Comparison of ENCODE assay signal across 22 cellular contexts in genomic region chr1:77958391-77958790, GRCh38. TPM values are rescaled to one million over a fixed set of nuclear protein-coding genes. Genes with fewer than 3 reads are reported as not detected.
DNase-seq lines count a peak whose midpoint lies in the region; ATAC-seq and TF ChIP-seq lines count a peak whose summit lies in the region.
"Had no signal": no experiment of that assay in that cellular context is flagged by ENCODE, and none has a peak within 500 bp of the region (broad histone marks: within the 10 kb centered on the region; RNA-seq: fewer than 3 reads in every experiment).

No MANE protein-coding gene starts in this region.

- DNase-seq in natural killer cell (no peak), fibroblast of peridontal ligament (ENCODE audit: extremely low read depth) (peak; percentile 81), NCI-H1694 (lab: John Stamatoyannopoulos, UW) (no peak), SJCRH30 (no peak), tibial nerve (ENCODE audit: low spot score in 2 of 2) (no peak)
- DNase-seq in natural killer cell treated with Interleukin-12 subunit alpha and Interleukin-12 subunit beta and Interleukin-15 and Interleukin-18, amount 100 ng/mL, for 72 hours (ENCODE audit: low spot score): no peak
- no peak for DNase-seq in activated T-helper 1 cell treated with anti-CD3 and anti-CD28 coated beads, Interleukin-12 subunit alpha, Interleukin-12 subunit beta, Interleukin-2, Interleukin-4 antibody, amounts not matched to agents 30 ng/mL and 10 ng/mL and 1 ng/mL, durations not matched to agents 14 hours and 24 hours and 36 hours (ENCODE audit: low spot score)
- DNase-seq: activated CD4-positive, alpha-beta T cell treated with anti-CD3 and anti-CD28 coated beads, Interleukin-2, amount 50 U/mL, for 48 hours; activated naive CD8-positive, alpha-beta T cell treated with anti-CD3 and anti-CD28 coated beads, Interleukin-2, amount 10 ng/mL, durations not matched to agents 7 days and 5 days; activated T-cell treated with anti-CD3 and anti-CD28 coated beads for 4 hours; H7; immature natural killer cell; Kasumi-1; mesenchymal stem cell; NCI-H187 treated with DMSO at 0.1 percent for 48 hours; NCI-H748 treated with DMSO at 0.1 percent for 48 hours; nucleus accumbens; uterus had no signal

- peaks cover 25 to 40% of the 10 kb centered on the region in 2 donors for H3K4me1 Mint-ChIP-seq in natural killer cell
- H3K4me1 Mint-ChIP-seq in natural killer cell treated with Interleukin-12 subunit alpha and Interleukin-12 subunit beta and Interleukin-15 and Interleukin-18, amount 100 ng/mL, for 72 hours (ENCODE audit: low read depth in 2 of 2): peaks cover 27 to 28% of the 10 kb centered on the region in 2 donors
- H3K4me1 Mint-ChIP-seq in activated T-helper 1 cell treated with anti-CD3 and anti-CD28 coated beads, Interleukin-12 subunit alpha, Interleukin-12 subunit beta, Interleukin-2, Interleukin-4 antibody, amounts not matched to agents 30 ng/mL and 10 ng/mL and 1 ng/mL, durations not matched to agents 14 hours and 24 hours and 36 hours (ENCODE audit: low read depth): peaks cover 16% of the 10 kb centered on the region

- no peak for TF ChIP-seq POLR2A in tibial nerve (IDR thresholded peaks at IDR 0.05)

- H3K4me3 Mint-ChIP-seq in natural killer cell: no peak overlapping the region
- H3K4me3 Mint-ChIP-seq in natural killer cell treated with Interleukin-12 subunit alpha and Interleukin-12 subunit beta and Interleukin-15 and Interleukin-18, amount 100 ng/mL, for 72 hours: no peak overlapping the region
- no peak overlapping the region for H3K4me3 Mint-ChIP-seq in activated T-helper 1 cell treated with anti-CD3 and anti-CD28 coated beads, Interleukin-12 subunit alpha, Interleukin-12 subunit beta, Interleukin-2, Interleukin-4 antibody, amounts not matched to agents 30 ng/mL and 10 ng/mL and 1 ng/mL, durations not matched to agents 14 hours and 24 hours and 36 hours
- H3K4me3 Mint-ChIP-seq: activated naive CD8-positive, alpha-beta T cell treated with anti-CD3 and anti-CD28 coated beads, Interleukin-2, amount 10 ng/mL, durations not matched to agents 7 days and 5 days; immature natural killer cell had no signal

- intact Hi-C loops in natural killer cell (cut with micrococcal nuclease): no loop called here
- intact Hi-C loops in activated T-helper 1 cell treated with anti-CD3 and anti-CD28 coated beads, Interleukin-12 subunit alpha, Interleukin-12 subunit beta, Interleukin-2, Interleukin-4 antibody, amounts not matched to agents 30 ng/mL and 10 ng/mL and 1 ng/mL, durations not matched to agents 14 hours and 24 hours and 36 hours (cut with micrococcal nuclease): loop anchor here (10.0 kb wide), 1 partner anchor 234 kb away; no protein-coding TSS in a partner anchor

- H3K27me3 ChIP-seq in SJCRH30 (no peaks in the 10 kb centered on the region), tibial nerve (no peaks in the 10 kb centered on the region)
- H3K27me3 ChIP-seq: hepatocyte, suprapubic skin, uterus had no signal

- ATAC-seq in natural killer cell: no peak
- no peak for ATAC-seq in natural killer cell treated with Interleukin-12 subunit alpha and Interleukin-12 subunit beta and Interleukin-15 and Interleukin-18, amount 100 ng/mL, for 72 hours

- H3K9me3 ChIP-seq in SJCRH30 (replicated peaks): no peaks in the 10 kb centered on the region
- no peaks in the 10 kb centered on the region for H3K9me3 ChIP-seq in tibial nerve
- H3K9me3 ChIP-seq: suprapubic skin, uterus had no signal

- no peak overlapping the region for H3K27ac ChIP-seq in SJCRH30
- H3K27ac ChIP-seq in tibial nerve: no peak overlapping the region
- H3K27ac ChIP-seq: hepatocyte, RWPE1, SK-N-MC, suprapubic skin, uterus had no signal

- H3K4me3 ChIP-seq in SJCRH30 (no peak overlapping the region), tibial nerve (no peak overlapping the region)
- H3K4me3 ChIP-seq: hepatocyte, SK-N-MC, suprapubic skin, uterus had no signal

- no peaks in the 10 kb centered on the region for H3K27me3 Mint-ChIP-seq in natural killer cell (ENCODE audit: low read depth in 2 of 2)
- H3K27me3 Mint-ChIP-seq in natural killer cell treated with Interleukin-12 subunit alpha and Interleukin-12 subunit beta and Interleukin-15 and Interleukin-18, amount 100 ng/mL, for 72 hours: no peaks in the 10 kb centered on the region
- no peaks in the 10 kb centered on the region for H3K27me3 Mint-ChIP-seq in activated T-helper 1 cell treated with anti-CD3 and anti-CD28 coated beads, Interleukin-12 subunit alpha, Interleukin-12 subunit beta, Interleukin-2, Interleukin-4 antibody, amounts not matched to agents 30 ng/mL and 10 ng/mL and 1 ng/mL, durations not matched to agents 14 hours and 24 hours and 36 hours (ENCODE audit: insufficient read depth)
- H3K27me3 Mint-ChIP-seq: activated naive CD8-positive, alpha-beta T cell treated with anti-CD3 and anti-CD28 coated beads, Interleukin-2, amount 10 ng/mL, durations not matched to agents 7 days and 5 days had no signal

- TF ChIP-seq EP300 in tibial nerve (IDR thresholded peaks at IDR 0.05): no peak

- H3K36me3 Mint-ChIP-seq in natural killer cell: peaks cover 24% of the 10 kb centered on the region
- H3K36me3 Mint-ChIP-seq in natural killer cell treated with Interleukin-12 subunit alpha and Interleukin-12 subunit beta and Interleukin-15 and Interleukin-18, amount 100 ng/mL, for 72 hours: peaks cover 36% of the 10 kb centered on the region
- peaks cover 58% of the 10 kb centered on the region for H3K36me3 Mint-ChIP-seq in activated T-helper 1 cell treated with anti-CD3 and anti-CD28 coated beads, Interleukin-12 subunit alpha, Interleukin-12 subunit beta, Interleukin-2, Interleukin-4 antibody, amounts not matched to agents 30 ng/mL and 10 ng/mL and 1 ng/mL, durations not matched to agents 14 hours and 24 hours and 36 hours (ENCODE audit: low read depth)

- no peaks in the 10 kb centered on the region for H3K9me3 Mint-ChIP-seq in natural killer cell
- no peaks in the 10 kb centered on the region for H3K9me3 Mint-ChIP-seq in natural killer cell treated with Interleukin-12 subunit alpha and Interleukin-12 subunit beta and Interleukin-15 and Interleukin-18, amount 100 ng/mL, for 72 hours
- H3K9me3 Mint-ChIP-seq in activated T-helper 1 cell treated with anti-CD3 and anti-CD28 coated beads, Interleukin-12 subunit alpha, Interleukin-12 subunit beta, Interleukin-2, Interleukin-4 antibody, amounts not matched to agents 30 ng/mL and 10 ng/mL and 1 ng/mL, durations not matched to agents 14 hours and 24 hours and 36 hours: no peaks in the 10 kb centered on the region
- H3K9me3 Mint-ChIP-seq: activated naive CD8-positive, alpha-beta T cell treated with anti-CD3 and anti-CD28 coated beads, Interleukin-2, amount 10 ng/mL, durations not matched to agents 7 days and 5 days; immature natural killer cell had no signal

- H3K27ac Mint-ChIP-seq in natural killer cell: peak overlapping the region; percentile 29 to 45
- H3K27ac Mint-ChIP-seq in natural killer cell treated with Interleukin-12 subunit alpha and Interleukin-12 subunit beta and Interleukin-15 and Interleukin-18, amount 100 ng/mL, for 72 hours: peak overlapping the region in 1 of 2 donors; percentile 3
- peak overlapping the region; percentile 2 for H3K27ac Mint-ChIP-seq in activated T-helper 1 cell treated with anti-CD3 and anti-CD28 coated beads, Interleukin-12 subunit alpha, Interleukin-12 subunit beta, Interleukin-2, Interleukin-4 antibody, amounts not matched to agents 30 ng/mL and 10 ng/mL and 1 ng/mL, durations not matched to agents 14 hours and 24 hours and 36 hours
- H3K27ac Mint-ChIP-seq: activated naive CD8-positive, alpha-beta T cell treated with anti-CD3 and anti-CD28 coated beads, Interleukin-2, amount 10 ng/mL, durations not matched to agents 7 days and 5 days had no signal

- TF ChIP-seq CTCF in natural killer cell (IDR thresholded peaks at IDR 0.05) (no peak), tibial nerve (IDR thresholded peaks at IDR 0.05) (no peak)

- no peaks in the 10 kb centered on the region for H3K4me1 ChIP-seq in SJCRH30
- no peaks in the 10 kb centered on the region for H3K4me1 ChIP-seq in tibial nerve
- H3K4me1 ChIP-seq: suprapubic skin, uterus had no signal

- peaks cover 100% of the 10 kb centered on the region for H3K36me3 ChIP-seq in SJCRH30
- H3K36me3 ChIP-seq in tibial nerve: peaks cover 3 to 100% (median 42%) of the 10 kb centered on the region in 3 donors
- H3K36me3 ChIP-seq: uterus had no signal

RNA-seq across cellular contexts. Expression of gene FUBP1, which starts 20.5 kb away (rescaled TPM):
- total RNA-seq in natural killer cell (100 to 1,000 TPM; 247 to 285 (median 249) TPM), tibial nerve (100 to 1,000 TPM in 3 of 4 donors, 10 to 100 TPM in 1; 99.0 to 136 (median 121) TPM)
- 100 to 1,000 TPM; 181 to 204 TPM for total RNA-seq in natural killer cell treated with Interleukin-12 subunit alpha and Interleukin-12 subunit beta and Interleukin-15 and Interleukin-18, amount 100 ng/mL, for 72 hours
- 268 and 278 TPM in 2 replicates for total RNA-seq in activated T-helper 1 cell treated with anti-CD3 and anti-CD28 coated beads, Interleukin-12 subunit alpha, Interleukin-12 subunit beta, Interleukin-2, Interleukin-4 antibody, amounts not matched to agents 30 ng/mL and 10 ng/mL and 1 ng/mL, durations not matched to agents 14 hours and 24 hours and 36 hours
- total RNA-seq in SJCRH30 (2014; rRNA removed; shearing (Covaris generic)): 261 and 295 TPM in 2 replicates

RNA-seq across cellular contexts. Expression of gene DNAJB4, which starts 46.3 kb away (rescaled TPM):
- 10 to 100 TPM; 26.8 to 30.7 (median 28.2) TPM for total RNA-seq in natural killer cell
- total RNA-seq in natural killer cell treated with Interleukin-12 subunit alpha and Interleukin-12 subunit beta and Interleukin-15 and Interleukin-18, amount 100 ng/mL, for 72 hours: 10 to 100 TPM in 1 of 2 donors, 1 to 10 TPM in 1; 8.9 to 13.2 TPM
- total RNA-seq in activated T-helper 1 cell treated with anti-CD3 and anti-CD28 coated beads, Interleukin-12 subunit alpha, Interleukin-12 subunit beta, Interleukin-2, Interleukin-4 antibody, amounts not matched to agents 30 ng/mL and 10 ng/mL and 1 ng/mL, durations not matched to agents 14 hours and 24 hours and 36 hours: 10.2 and 10.3 TPM in 2 replicates
- 30.6 and 35.0 TPM in 2 replicates for total RNA-seq in SJCRH30 (2014; rRNA removed; shearing (Covaris generic))
- 10 to 100 TPM; 33.9 to 38.0 (median 35.6) TPM for total RNA-seq in tibial nerve
